In genomic region chr11:102347526-102348331, GRCh38 we compare ENCODE assay signal across 8 cellular contexts. TPM values are rescaled to one million over a fixed set of nuclear protein-coding genes. Genes with fewer than 3 reads are reported as not detected.
DNase-seq lines count a peak whose midpoint lies in the region; ATAC-seq, FAIRE-seq and TF ChIP-seq lines count a peak whose summit lies in the region.

No MANE protein-coding gene starts in this region.

- peaks cover 4 to 25% of the 10 kb centered on the region in 2 donors for H3K36me3 Mint-ChIP-seq in activated T-cell treated with anti-CD3 and anti-CD28 coated beads, Interleukin-2, amount 50 U/mL, for 72 hours (ENCODE audit: insufficient read depth in 2 of 2)
- H3K36me3 Mint-ChIP-seq in glutamatergic neuron (ENCODE audit: unreplicated experiment) = no peaks in the 10 kb centered on the region

- H3K9me3 Mint-ChIP-seq in activated T-cell treated with anti-CD3 and anti-CD28 coated beads, Interleukin-2, amount 50 U/mL, for 72 hours = no peaks in the 10 kb centered on the region
- peaks cover 6% of the 10 kb centered on the region for H3K9me3 Mint-ChIP-seq in glutamatergic neuron (ENCODE audit: unreplicated experiment)

- no peaks in the 10 kb centered on the region for H3K27me3 Mint-ChIP-seq in activated T-cell treated with anti-CD3 and anti-CD28 coated beads, Interleukin-2, amount 50 U/mL, for 72 hours (ENCODE audit: low read depth)
- H3K27me3 Mint-ChIP-seq in glutamatergic neuron (ENCODE audit: unreplicated experiment) = peaks cover 7% of the 10 kb centered on the region

- TF ChIP-seq POLR2A in GM12892 (IDR thresholded peaks at IDR 0.05; ENCODE audit: low read depth, low read length) = no peak

- H3K36me3 ChIP-seq in KOPT-K1 (ENCODE audit: insufficient read depth, low read length) (peaks cover 19% of the 10 kb centered on the region), pancreas (peaks cover 0 to 3% (median 0%) of the 10 kb centered on the region in 3 donors)

- H3K9me3 ChIP-seq in KOPT-K1 (ENCODE audit: insufficient read depth, low read length, poor library complexity, severe bottlenecking) = no peaks in the 10 kb centered on the region
- no peaks in the 10 kb centered on the region for H3K9me3 ChIP-seq in pancreas

- H3K4me1 ChIP-seq in pancreas = peaks cover 15 to 32% (median 21%) of the 10 kb centered on the region in 3 donors

- H3K4me1 Mint-ChIP-seq in activated T-cell treated with anti-CD3 and anti-CD28 coated beads, Interleukin-2, amount 50 U/mL, for 72 hours (ENCODE audit: low read depth) = peaks cover 54% of the 10 kb centered on the region
- peaks cover 12% of the 10 kb centered on the region for H3K4me1 Mint-ChIP-seq in glutamatergic neuron (ENCODE audit: low read depth, unreplicated experiment)

- DNase-seq in NCI-H1105 treated with DMSO at 0.1 percent for 48 hours (lab: John Stamatoyannopoulos, UW) (peak; percentile 39), NCI-H1105 (lab: John Stamatoyannopoulos, UW) (no peak), glutamatergic neuron (no peak), pancreas (peak in 3 of 6 donors; percentile 22 to 41 (median 34)), GM12892 (ENCODE audit: insufficient read length) (no peak)
- DNase-seq in activated T-cell treated with anti-CD3 and anti-CD28 coated beads, Interleukin-2, amount 50 U/mL, for 72 hours = peak in 1 of 2 donors; percentile 10

- peak overlapping the region; percentile 100 for H3K27ac Mint-ChIP-seq in activated T-cell treated with anti-CD3 and anti-CD28 coated beads, Interleukin-2, amount 50 U/mL, for 72 hours
- H3K27ac Mint-ChIP-seq in glutamatergic neuron (ENCODE audit: unreplicated experiment) = peak overlapping the region; percentile 78

- intact Hi-C loops in pancreas (cut with DNase I) = no loop called here

- FAIRE-seq in pancreas (lab: Jason Lieb, UNC) (no peak), GM12892 (lab: Jason Lieb, UNC) (no peak)

- peak; percentile 1 for ATAC-seq in GM21737 (IDR thresholded peaks at IDR 0.05; ENCODE audit: unreplicated experiment)
- ATAC-seq in activated T-cell treated with anti-CD3 and anti-CD28 coated beads, Interleukin-2, amount 50 U/mL, for 72 hours (replicated peaks in 1 of 2) = peak; percentile 3 to 13
- ATAC-seq in pancreas = peak; percentile 54 to 69 (median 59)

- TF ChIP-seq CTCF in glutamatergic neuron (IDR thresholded peaks at IDR 0.05; ENCODE audit: partially characterized antibody, unreplicated experiment) (no peak), pancreas (IDR thresholded peaks at IDR 0.05) (no peak)

- H3K4me3 Mint-ChIP-seq in activated T-cell treated with anti-CD3 and anti-CD28 coated beads, Interleukin-2, amount 50 U/mL, for 72 hours = peak overlapping the region; percentile 95 to 100
- H3K4me3 Mint-ChIP-seq in glutamatergic neuron (ENCODE audit: unreplicated experiment) = peak overlapping the region; percentile 95

- 0 to 1% methylated on average over 26 of the region's 26 CpGs for WGBS in pancreas, 2 donors

- H3K4me3 ChIP-seq in pancreas = peak overlapping the region; percentile 45 to 80 (median 70)

- peak overlapping the region; percentile 86 for H3K27ac ChIP-seq in KOPT-K1 (ENCODE audit: low read depth, low read length, poor library complexity, severe bottlenecking)
- H3K27ac ChIP-seq in pancreas = peak overlapping the region; percentile 94 to 99 (median 96)

- H3K27me3 ChIP-seq in pancreas = no peaks in the 10 kb centered on the region

RNA-seq across cellular contexts. Expression of gene BIRC2, which starts 0.7 kb away (rescaled TPM):
- total RNA-seq in activated T-cell treated with anti-CD3 and anti-CD28 coated beads, Interleukin-2, amount 50 U/mL, for 72 hours = 10 to 100 TPM; 38.3 to 44.4 TPM
- total RNA-seq in glutamatergic neuron (ENCODE audit: unreplicated experiment) = 44.8 TPM
- 10 to 100 TPM; 20.2 to 39.1 (median 24.7) TPM for total RNA-seq in pancreas
- polyA plus RNA-seq in pancreas = 10 to 100 TPM; 20.3 to 23.0 TPM
- 37.2 TPM for polyA plus RNA-seq in GM12892 (2012; ENCODE audit: missing spikeins)

RNA-seq across cellular contexts. Expression of gene BIRC3, which starts 30.4 kb away (rescaled TPM):
- total RNA-seq in activated T-cell treated with anti-CD3 and anti-CD28 coated beads, Interleukin-2, amount 50 U/mL, for 72 hours = 100 to 1,000 TPM; 123 to 155 TPM
- total RNA-seq in glutamatergic neuron (ENCODE audit: unreplicated experiment) (not detected), pancreas (10 to 100 TPM in 2 of 6 donors, 1 to 10 TPM in 4; 4.8 to 47.3 (median 8.5) TPM)
- polyA plus RNA-seq in pancreas = 1 to 10 TPM; 5.4 to 8.9 TPM
- 109 TPM for polyA plus RNA-seq in GM12892 (2012; ENCODE audit: missing spikeins)

Comparison
In these comparisons a context has a peak if more than half of its experiments do, and no peak if none do; other contexts are left out.
1. ATAC-seq: peak in every context shown above with its lines; median percentile 59 in pancreas; 8 in activated T-cell treated with anti-CD3 and anti-CD28 coated beads, Interleukin-2, amount 50 U/mL, for 72 hours; 1 in GM21737.